Comparison of ENCODE assay signal across 8 cellular contexts in the genomic region with DNA sequence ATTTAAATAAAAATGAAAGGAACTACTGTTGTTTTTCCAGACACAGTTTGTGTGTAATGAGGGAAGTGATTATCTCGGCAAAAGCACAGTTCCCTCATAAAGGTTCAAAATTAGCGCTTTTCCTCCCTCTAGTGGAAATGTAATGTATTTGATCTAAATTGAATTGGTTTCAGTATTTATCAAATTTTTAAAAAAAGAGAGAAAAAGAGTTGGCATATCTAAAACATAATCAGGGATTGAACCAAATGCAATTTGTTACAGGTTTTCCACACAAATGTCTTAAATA. TPM values are rescaled to one million over a fixed set of nuclear protein-coding genes. Genes with fewer than 3 reads are reported as not detected.
A peak's percentile ranks its signal among the peaks of the same experiment; 100 is the strongest.
DNase-seq lines count a peak whose midpoint lies in the region; ATAC-seq, FAIRE-seq and TF ChIP-seq lines count a peak whose summit lies in the region.

No MANE protein-coding gene starts in this region.

- TF ChIP-seq CTCF in MM.1S (IDR thresholded peaks at IDR 0.05; ENCODE audit: low read length) (peak; percentile 46), WERI-Rb-1 (IDR thresholded peaks at IDR 0.05; ENCODE audit: low read depth, low read length) (peak; percentile 36; the same call in 1 of the 2 replicates), kidney (IDR thresholded peaks at IDR 0.05; ENCODE audit: borderline replicate concordance, extremely low read depth, insufficient read depth) (peak; percentile 19)

- no peak for ATAC-seq in HG02970 (IDR thresholded peaks at IDR 0.05; ENCODE audit: low FRiP score, unreplicated experiment)

- H2AFZ ChIP-seq in MM.1S (ENCODE audit: low read length): no peak overlapping the region

- no peak overlapping the region for H3K27ac ChIP-seq in MM.1S (ENCODE audit: low read length)
- H3K27ac ChIP-seq in WERI-Rb-1: peak overlapping the region; percentile 10
- H3K27ac ChIP-seq in kidney (ENCODE audit: low read depth in 2 of 2, low read length in 2 of 2): no peak overlapping the region

- no peaks in the 10 kb centered on the region for H3F3A ChIP-seq in MM.1S (ENCODE audit: insufficient read depth, low read length)

- no peaks in the 10 kb centered on the region for H3K9me2 ChIP-seq in MM.1S (replicated peaks; ENCODE audit: insufficient read depth, low read length)

- FAIRE-seq in kidney (lab: Jason Lieb, UNC): peak; percentile 95

- no peak overlapping the region for H3K9ac ChIP-seq in MM.1S (ENCODE audit: low read length)
- no peak overlapping the region for H3K9ac ChIP-seq in kidney (ENCODE audit: low read length in 2 of 2)

- H3K4me3 ChIP-seq in MM.1S (ENCODE audit: low read length): no peak overlapping the region
- no peak overlapping the region for H3K4me3 ChIP-seq in WERI-Rb-1 (ENCODE audit: low read depth, low read length)
- H3K4me3 ChIP-seq in kidney (ENCODE audit: low read length in 2 of 2): no peak overlapping the region

- DNase-seq in CD1c-positive myeloid dendritic cell (ENCODE audit: extremely low spot score): peak; percentile 60
- DNase-seq in MM.1S: peak; percentile 29
- DNase-seq in WERI-Rb-1: no peak
- DNase-seq in kidney: no peak
- no peak for DNase-seq in LoVo (ENCODE audit: low spot score)
- no peak for DNase-seq in activated T-cell treated with anti-CD3 and anti-CD28 coated beads for 4 hours
- no peak for DNase-seq in stimulated activated CD4-positive, alpha-beta T cell treated with anti-CD3 and anti-CD28 coated beads, Interleukin-2, amount 100 ng/mL, for 24 hours

- H4K20me1 ChIP-seq in MM.1S (ENCODE audit: insufficient read depth, low read length): no peaks in the 10 kb centered on the region

- H3K4me2 ChIP-seq in MM.1S (ENCODE audit: low read depth, low read length): no peak overlapping the region

- no peaks in the 10 kb centered on the region for H3K36me3 ChIP-seq in MM.1S (replicated peaks; ENCODE audit: insufficient read depth, low read length)
- H3K36me3 ChIP-seq in WERI-Rb-1: no peaks in the 10 kb centered on the region
- no peaks in the 10 kb centered on the region for H3K36me3 ChIP-seq in kidney (ENCODE audit: control insufficient read depth in 1 of 2, insufficient read depth in 2 of 2, low read length in 2 of 2)

- H3K27me3 ChIP-seq in MM.1S (replicated peaks; ENCODE audit: insufficient read depth, low read length) (no peaks in the 10 kb centered on the region), WERI-Rb-1 (ENCODE audit: insufficient read depth, low read depth, severe bottlenecking) (no peaks in the 10 kb centered on the region)

- H3K9me3 ChIP-seq in MM.1S (replicated peaks; ENCODE audit: insufficient read depth, low read length): no peaks in the 10 kb centered on the region
- peaks cover 6% of the 10 kb centered on the region for H3K9me3 ChIP-seq in WERI-Rb-1 (ENCODE audit: severe bottlenecking)
- peaks cover 4 to 7% of the 10 kb centered on the region in 2 donors for H3K9me3 ChIP-seq in kidney (ENCODE audit: control insufficient read depth in 1 of 2, low read length in 2 of 2)

- intact Hi-C loops in kidney (cut with DNase I): no loop called here

- H3K4me1 ChIP-seq in MM.1S (ENCODE audit: low read length) (no peaks in the 10 kb centered on the region), kidney (ENCODE audit: control insufficient read depth in 1 of 2, insufficient read depth in 1 of 2, low read depth in 1 of 2, low read length in 2 of 2) (no peaks in the 10 kb centered on the region)

- H3K79me2 ChIP-seq in MM.1S (ENCODE audit: low read length): no peaks in the 10 kb centered on the region

RNA-seq across cellular contexts. Expression of gene CMPK2, which starts 37.5 kb away (rescaled TPM):
- total RNA-seq in kidney: 4.5 TPM
- 2.8 TPM for polyA plus RNA-seq in kidney (ENCODE audit: insufficient read depth, low read depth, low replicate concordance)

RNA-seq across cellular contexts. Expression of gene RSAD2, which starts 49.3 kb away (rescaled TPM):
- total RNA-seq in kidney: 4.5 TPM
- polyA plus RNA-seq in kidney (ENCODE audit: insufficient read depth, low read depth, low replicate concordance): 4.3 TPM

Comparison
In these comparisons a context has a peak if more than half of its experiments do, and no peak if none do; other contexts are left out.
1. DNase-seq: peak in CD1c-positive myeloid dendritic cell (single experiment) and MM.1S (single experiment); none in WERI-Rb-1 (single experiment), kidney (single experiment), LoVo (single experiment), activated T-cell treated with anti-CD3 and anti-CD28 coated beads for 4 hours (single experiment) and stimulated activated CD4-positive, alpha-beta T cell treated with anti-CD3 and anti-CD28 coated beads, Interleukin-2, amount 100 ng/mL, for 24 hours (0 of 2).
2. Peak in every context shown above with its lines, with median percentiles within 50 percentile points of each other: CTCF ChIP-seq.